1 cellular context compared by ENCODE assay signal in the genomic region with DNA sequence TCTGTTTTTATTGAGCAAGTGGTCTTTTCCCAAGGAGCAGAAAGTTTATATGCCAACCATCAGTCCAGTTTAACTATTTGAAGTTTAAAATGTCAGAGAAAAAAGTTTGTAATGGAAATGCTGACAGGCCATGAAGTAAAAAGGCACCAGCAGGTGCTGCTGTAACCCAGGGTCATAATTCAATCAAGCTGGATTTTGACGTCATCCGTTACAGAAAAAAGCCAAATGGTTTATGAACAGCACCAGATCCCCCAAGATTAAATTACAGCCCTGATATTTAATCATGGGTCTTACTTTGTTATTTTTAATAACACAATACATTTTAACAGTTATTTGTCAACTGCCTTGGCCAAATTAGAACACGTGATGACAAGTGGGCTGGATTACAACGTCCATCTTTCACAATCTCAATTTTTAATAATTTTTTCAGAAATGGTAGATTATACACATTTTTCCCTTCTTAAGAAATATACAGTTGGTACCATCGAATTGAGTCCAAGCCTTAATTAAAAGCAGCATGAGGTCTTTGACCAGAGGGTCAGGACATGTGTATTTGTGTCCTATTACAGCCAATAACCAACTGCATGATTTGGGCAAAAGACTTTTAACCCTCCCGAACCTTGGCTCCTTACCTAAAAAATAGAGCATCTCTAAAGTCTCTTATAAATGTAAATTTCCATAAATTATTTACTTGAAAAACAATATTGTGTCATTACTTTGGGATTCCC.
TF ChIP-seq lines count a peak whose summit lies in the region.

No MANE protein-coding gene starts in this region.

TF ChIP-seq in GM23338, 12 proteins besides CTCF, POLR2A, EP300 and RAD21 (continued from another document):
- TF ChIP-seq, protein P1, sequence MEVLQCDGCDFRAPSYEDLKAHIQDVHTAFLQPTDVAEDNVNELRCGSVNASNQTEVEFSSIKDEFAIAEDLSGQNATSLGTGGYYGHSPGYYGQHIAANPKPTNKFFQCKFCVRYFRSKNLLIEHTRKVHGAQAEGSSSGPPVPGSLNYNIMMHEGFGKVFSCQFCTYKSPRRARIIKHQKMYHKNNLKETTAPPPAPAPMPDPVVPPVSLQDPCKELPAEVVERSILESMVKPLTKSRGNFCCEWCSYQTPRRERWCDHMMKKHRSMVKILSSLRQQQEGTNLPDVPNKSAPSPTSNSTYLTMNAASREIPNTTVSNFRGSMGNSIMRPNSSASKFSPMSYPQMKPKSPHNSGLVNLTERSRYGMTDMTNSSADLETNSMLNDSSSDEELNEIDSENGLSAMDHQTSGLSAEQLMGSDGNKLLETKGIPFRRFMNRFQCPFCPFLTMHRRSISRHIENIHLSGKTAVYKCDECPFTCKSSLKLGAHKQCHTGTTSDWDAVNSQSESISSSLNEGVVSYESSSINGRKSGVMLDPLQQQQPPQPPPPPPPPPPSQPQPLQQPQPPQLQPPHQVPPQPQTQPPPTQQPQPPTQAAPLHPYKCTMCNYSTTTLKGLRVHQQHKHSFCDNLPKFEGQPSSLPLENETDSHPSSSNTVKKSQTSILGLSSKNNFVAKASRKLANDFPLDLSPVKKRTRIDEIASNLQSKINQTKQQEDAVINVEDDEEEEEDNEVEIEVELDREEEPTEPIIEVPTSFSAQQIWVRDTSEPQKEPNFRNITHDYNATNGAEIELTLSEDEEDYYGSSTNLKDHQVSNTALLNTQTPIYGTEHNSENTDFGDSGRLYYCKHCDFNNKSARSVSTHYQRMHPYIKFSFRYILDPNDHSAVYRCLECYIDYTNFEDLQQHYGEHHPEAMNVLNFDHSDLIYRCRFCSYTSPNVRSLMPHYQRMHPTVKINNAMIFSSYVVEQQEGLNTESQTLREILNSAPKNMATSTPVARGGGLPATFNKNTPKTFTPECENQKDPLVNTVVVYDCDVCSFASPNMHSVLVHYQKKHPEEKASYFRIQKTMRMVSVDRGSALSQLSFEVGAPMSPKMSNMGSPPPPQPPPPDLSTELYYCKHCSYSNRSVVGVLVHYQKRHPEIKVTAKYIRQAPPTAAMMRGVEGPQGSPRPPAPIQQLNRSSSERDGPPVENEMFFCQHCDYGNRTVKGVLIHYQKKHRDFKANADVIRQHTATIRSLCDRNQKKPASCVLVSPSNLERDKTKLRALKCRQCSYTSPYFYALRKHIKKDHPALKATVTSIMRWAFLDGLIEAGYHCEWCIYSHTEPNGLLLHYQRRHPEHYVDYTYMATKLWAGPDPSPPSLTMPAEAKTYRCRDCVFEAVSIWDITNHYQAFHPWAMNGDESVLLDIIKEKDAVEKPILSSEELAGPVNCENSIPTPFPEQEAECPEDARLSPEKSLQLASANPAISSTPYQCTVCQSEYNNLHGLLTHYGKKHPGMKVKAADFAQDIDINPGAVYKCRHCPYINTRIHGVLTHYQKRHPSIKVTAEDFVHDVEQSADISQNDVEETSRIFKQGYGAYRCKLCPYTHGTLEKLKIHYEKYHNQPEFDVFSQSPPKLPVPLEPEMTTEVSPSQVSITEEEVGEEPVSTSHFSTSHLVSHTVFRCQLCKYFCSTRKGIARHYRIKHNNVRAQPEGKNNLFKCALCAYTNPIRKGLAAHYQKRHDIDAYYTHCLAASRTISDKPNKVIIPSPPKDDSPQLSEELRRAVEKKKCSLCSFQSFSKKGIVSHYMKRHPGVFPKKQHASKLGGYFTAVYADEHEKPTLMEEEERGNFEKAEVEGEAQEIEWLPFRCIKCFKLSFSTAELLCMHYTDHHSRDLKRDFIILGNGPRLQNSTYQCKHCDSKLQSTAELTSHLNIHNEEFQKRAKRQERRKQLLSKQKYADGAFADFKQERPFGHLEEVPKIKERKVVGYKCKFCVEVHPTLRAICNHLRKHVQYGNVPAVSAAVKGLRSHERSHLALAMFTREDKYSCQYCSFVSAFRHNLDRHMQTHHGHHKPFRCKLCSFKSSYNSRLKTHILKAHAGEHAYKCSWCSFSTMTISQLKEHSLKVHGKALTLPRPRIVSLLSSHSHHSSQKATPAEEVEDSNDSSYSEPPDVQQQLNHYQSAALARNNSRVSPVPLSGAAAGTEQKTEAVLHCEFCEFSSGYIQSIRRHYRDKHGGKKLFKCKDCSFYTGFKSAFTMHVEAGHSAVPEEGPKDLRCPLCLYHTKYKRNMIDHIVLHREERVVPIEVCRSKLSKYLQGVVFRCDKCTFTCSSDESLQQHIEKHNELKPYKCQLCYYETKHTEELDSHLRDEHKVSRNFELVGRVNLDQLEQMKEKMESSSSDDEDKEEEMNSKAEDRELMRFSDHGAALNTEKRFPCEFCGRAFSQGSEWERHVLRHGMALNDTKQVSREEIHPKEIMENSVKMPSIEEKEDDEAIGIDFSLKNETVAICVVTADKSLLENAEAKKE (CRISPR knock-in tag; IDR thresholded peaks at IDR 0.05), result no peak
- TF ChIP-seq JUNB (IDR thresholded peaks at IDR 0.05; ENCODE audit: unreplicated experiment) (no peak), ZNF114 (CRISPR knock-in tag; IDR thresholded peaks at IDR 0.05) (no peak)
- TF ChIP-seq, protein P2, sequence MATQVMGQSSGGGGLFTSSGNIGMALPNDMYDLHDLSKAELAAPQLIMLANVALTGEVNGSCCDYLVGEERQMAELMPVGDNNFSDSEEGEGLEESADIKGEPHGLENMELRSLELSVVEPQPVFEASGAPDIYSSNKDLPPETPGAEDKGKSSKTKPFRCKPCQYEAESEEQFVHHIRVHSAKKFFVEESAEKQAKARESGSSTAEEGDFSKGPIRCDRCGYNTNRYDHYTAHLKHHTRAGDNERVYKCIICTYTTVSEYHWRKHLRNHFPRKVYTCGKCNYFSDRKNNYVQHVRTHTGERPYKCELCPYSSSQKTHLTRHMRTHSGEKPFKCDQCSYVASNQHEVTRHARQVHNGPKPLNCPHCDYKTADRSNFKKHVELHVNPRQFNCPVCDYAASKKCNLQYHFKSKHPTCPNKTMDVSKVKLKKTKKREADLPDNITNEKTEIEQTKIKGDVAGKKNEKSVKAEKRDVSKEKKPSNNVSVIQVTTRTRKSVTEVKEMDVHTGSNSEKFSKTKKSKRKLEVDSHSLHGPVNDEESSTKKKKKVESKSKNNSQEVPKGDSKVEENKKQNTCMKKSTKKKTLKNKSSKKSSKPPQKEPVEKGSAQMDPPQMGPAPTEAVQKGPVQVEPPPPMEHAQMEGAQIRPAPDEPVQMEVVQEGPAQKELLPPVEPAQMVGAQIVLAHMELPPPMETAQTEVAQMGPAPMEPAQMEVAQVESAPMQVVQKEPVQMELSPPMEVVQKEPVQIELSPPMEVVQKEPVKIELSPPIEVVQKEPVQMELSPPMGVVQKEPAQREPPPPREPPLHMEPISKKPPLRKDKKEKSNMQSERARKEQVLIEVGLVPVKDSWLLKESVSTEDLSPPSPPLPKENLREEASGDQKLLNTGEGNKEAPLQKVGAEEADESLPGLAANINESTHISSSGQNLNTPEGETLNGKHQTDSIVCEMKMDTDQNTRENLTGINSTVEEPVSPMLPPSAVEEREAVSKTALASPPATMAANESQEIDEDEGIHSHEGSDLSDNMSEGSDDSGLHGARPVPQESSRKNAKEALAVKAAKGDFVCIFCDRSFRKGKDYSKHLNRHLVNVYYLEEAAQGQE (IDR thresholded peaks at IDR 0.05; ENCODE audit: unreplicated experiment), result no peak
- TF ChIP-seq, protein P3, sequence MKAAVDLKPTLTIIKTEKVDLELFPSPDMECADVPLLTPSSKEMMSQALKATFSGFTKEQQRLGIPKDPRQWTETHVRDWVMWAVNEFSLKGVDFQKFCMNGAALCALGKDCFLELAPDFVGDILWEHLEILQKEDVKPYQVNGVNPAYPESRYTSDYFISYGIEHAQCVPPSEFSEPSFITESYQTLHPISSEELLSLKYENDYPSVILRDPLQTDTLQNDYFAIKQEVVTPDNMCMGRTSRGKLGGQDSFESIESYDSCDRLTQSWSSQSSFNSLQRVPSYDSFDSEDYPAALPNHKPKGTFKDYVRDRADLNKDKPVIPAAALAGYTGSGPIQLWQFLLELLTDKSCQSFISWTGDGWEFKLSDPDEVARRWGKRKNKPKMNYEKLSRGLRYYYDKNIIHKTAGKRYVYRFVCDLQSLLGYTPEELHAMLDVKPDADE (IDR thresholded peaks at IDR 0.05), result no peak
